ENCODE assay signal across 1 cellular context in genomic region chr2:227486688-227487087, GRCh38.
TF ChIP-seq lines count a peak whose summit lies in the region.

No MANE protein-coding gene starts in this region.

TF ChIP-seq in GM12878, 131 proteins besides CTCF, POLR2A, EP300 and RAD21:
- no peak for TF ChIP-seq CBX5 (IDR thresholded peaks at IDR 0.05; ENCODE audit: low read depth)
- TF ChIP-seq RBBP5 (conservative IDR thresholded peaks at IDR 0.05), result no peak
- TF ChIP-seq NBN (IDR thresholded peaks at IDR 0.05), result no peak
TF ChIP-seq in GM12878: peak in this region for 0.
